ENCODE assay signal across 1 cellular context in genomic region chr1:201170533-201171062, GRCh38.
TF ChIP-seq lines count a peak whose summit lies in the region.

No MANE protein-coding gene starts in this region.

TF ChIP-seq in HEK293, 187 proteins besides CTCF, POLR2A, EP300 and RAD21 (continued from another document and continues in another):
- TF ChIP-seq GFI1B (tag by site-specific recombination; IDR thresholded peaks at IDR 0.05) (0 out of 2 replicates have a peak, but pooled peaks have one; percentile 12), KLF1 (tag by site-specific recombination; IDR thresholded peaks at IDR 0.05) (peak; percentile 79), ZNF426 (tag by site-specific recombination; IDR thresholded peaks at IDR 0.05) (no peak), ZNF701 (tag by site-specific recombination; IDR thresholded peaks at IDR 0.05) (no peak), HIC1 (tag by site-specific recombination; IDR thresholded peaks at IDR 0.05) (peak; percentile 78), ZNF132 (tag by site-specific recombination; IDR thresholded peaks at IDR 0.05; ENCODE audit: borderline replicate concordance) (no peak), ZNF658 (tag by site-specific recombination; IDR thresholded peaks at IDR 0.05) (no peak), TRIM28 (IDR thresholded peaks at IDR 0.05; ENCODE audit: borderline replicate concordance, low read length) (no peak), ZNF843 (tag by site-specific recombination; IDR thresholded peaks at IDR 0.05) (no peak), ZNF768 (tag by site-specific recombination; IDR thresholded peaks at IDR 0.05) (no peak), HOXD13 (CRISPR knock-in tag; IDR thresholded peaks at IDR 0.05; ENCODE audit: borderline replicate concordance) (peak; percentile 70; the same call in 1 of the 2 replicates), ZNF248 (tag by site-specific recombination; IDR thresholded peaks at IDR 0.05) (no peak), ZNF211 (tag by site-specific recombination; IDR thresholded peaks at IDR 0.05; ENCODE audit: low read depth) (no peak), ZNF610 (tag by site-specific recombination; IDR thresholded peaks at IDR 0.05; ENCODE audit: borderline replicate concordance) (no peak), ZNF214 (tag by site-specific recombination; IDR thresholded peaks at IDR 0.05; ENCODE audit: borderline replicate concordance) (no peak), ZNF174 (tag by site-specific recombination; IDR thresholded peaks at IDR 0.05) (no peak), ZNF544 (tag by site-specific recombination; IDR thresholded peaks at IDR 0.05) (no peak), ZNF280C (tag by site-specific recombination; IDR thresholded peaks at IDR 0.05) (no peak), MZF1 (tag by site-specific recombination; IDR thresholded peaks at IDR 0.05; ENCODE audit: borderline replicate concordance) (peak; percentile 75; the same call in 1 of the 2 replicates), OSR2 (tag by site-specific recombination; IDR thresholded peaks at IDR 0.05) (no peak), ZNF501 (tag by site-specific recombination; IDR thresholded peaks at IDR 0.05) (no peak), GLI4 (tag by site-specific recombination; IDR thresholded peaks at IDR 0.05) (no peak), ZNF19 (tag by site-specific recombination; IDR thresholded peaks at IDR 0.05; ENCODE audit: low read depth) (no peak), PRDM1 (tag by site-specific recombination; IDR thresholded peaks at IDR 0.05) (peak; percentile 67; the same call in 1 of the 2 replicates), ZNF404 (tag by site-specific recombination; IDR thresholded peaks at IDR 0.05) (no peak), INSM2 (tag by site-specific recombination; IDR thresholded peaks at IDR 0.05) (no peak), BCL6B (tag by site-specific recombination; IDR thresholded peaks at IDR 0.05) (no peak), ZNF776 (tag by site-specific recombination; IDR thresholded peaks at IDR 0.05; ENCODE audit: borderline replicate concordance) (no peak), SCRT2 (tag by site-specific recombination; IDR thresholded peaks at IDR 0.05) (peak; percentile 34; the same call in 1 of the 2 replicates), SCRT1 (tag by site-specific recombination; IDR thresholded peaks at IDR 0.05; ENCODE audit: borderline replicate concordance) (no peak), EGR2 (tag by site-specific recombination; IDR thresholded peaks at IDR 0.05; ENCODE audit: low read depth) (no peak), ZNF791 (tag by site-specific recombination; IDR thresholded peaks at IDR 0.05) (no peak), ZNF645 (tag by site-specific recombination; IDR thresholded peaks at IDR 0.05) (no peak), ZNF785 (tag by site-specific recombination; IDR thresholded peaks at IDR 0.05) (no peak), BCL11B (tag by site-specific recombination; IDR thresholded peaks at IDR 0.05; ENCODE audit: low read depth) (no peak), KLF9 (tag by site-specific recombination; IDR thresholded peaks at IDR 0.05; ENCODE audit: low read depth) (no peak; the same call in 1 of the 2 replicates), ZNF560 (tag by site-specific recombination; IDR thresholded peaks at IDR 0.05; ENCODE audit: borderline replicate concordance) (no peak), SP7 (tag by site-specific recombination; IDR thresholded peaks at IDR 0.05) (peak; percentile 83), ZNF433 (tag by site-specific recombination; IDR thresholded peaks at IDR 0.05; ENCODE audit: low read depth) (no peak), ZNF549 (tag by site-specific recombination; IDR thresholded peaks at IDR 0.05) (no peak), ZFP37 (tag by site-specific recombination; IDR thresholded peaks at IDR 0.05) (no peak), ZBTB11 (tag by site-specific recombination; conservative IDR thresholded peaks at IDR 0.05; ENCODE audit: low read depth) (no peak), ZBTB21 (tag by site-specific recombination; IDR thresholded peaks at IDR 0.05) (0 out of 2 replicates have a peak, but pooled peaks have one; percentile 30), IKZF3 (tag by site-specific recombination; IDR thresholded peaks at IDR 0.05) (no peak; the same call in 1 of the 2 replicates)
- TF ChIP-seq, protein P1, sequence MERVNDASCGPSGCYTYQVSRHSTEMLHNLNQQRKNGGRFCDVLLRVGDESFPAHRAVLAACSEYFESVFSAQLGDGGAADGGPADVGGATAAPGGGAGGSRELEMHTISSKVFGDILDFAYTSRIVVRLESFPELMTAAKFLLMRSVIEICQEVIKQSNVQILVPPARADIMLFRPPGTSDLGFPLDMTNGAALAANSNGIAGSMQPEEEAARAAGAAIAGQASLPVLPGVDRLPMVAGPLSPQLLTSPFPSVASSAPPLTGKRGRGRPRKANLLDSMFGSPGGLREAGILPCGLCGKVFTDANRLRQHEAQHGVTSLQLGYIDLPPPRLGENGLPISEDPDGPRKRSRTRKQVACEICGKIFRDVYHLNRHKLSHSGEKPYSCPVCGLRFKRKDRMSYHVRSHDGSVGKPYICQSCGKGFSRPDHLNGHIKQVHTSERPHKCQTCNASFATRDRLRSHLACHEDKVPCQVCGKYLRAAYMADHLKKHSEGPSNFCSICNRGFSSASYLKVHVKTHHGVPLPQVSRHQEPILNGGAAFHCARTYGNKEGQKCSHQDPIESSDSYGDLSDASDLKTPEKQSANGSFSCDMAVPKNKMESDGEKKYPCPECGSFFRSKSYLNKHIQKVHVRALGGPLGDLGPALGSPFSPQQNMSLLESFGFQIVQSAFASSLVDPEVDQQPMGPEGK (tag by site-specific recombination; IDR thresholded peaks at IDR 0.05), result peak; percentile 5; the same call in 1 of the 2 replicates
- TF ChIP-seq, protein P2, sequence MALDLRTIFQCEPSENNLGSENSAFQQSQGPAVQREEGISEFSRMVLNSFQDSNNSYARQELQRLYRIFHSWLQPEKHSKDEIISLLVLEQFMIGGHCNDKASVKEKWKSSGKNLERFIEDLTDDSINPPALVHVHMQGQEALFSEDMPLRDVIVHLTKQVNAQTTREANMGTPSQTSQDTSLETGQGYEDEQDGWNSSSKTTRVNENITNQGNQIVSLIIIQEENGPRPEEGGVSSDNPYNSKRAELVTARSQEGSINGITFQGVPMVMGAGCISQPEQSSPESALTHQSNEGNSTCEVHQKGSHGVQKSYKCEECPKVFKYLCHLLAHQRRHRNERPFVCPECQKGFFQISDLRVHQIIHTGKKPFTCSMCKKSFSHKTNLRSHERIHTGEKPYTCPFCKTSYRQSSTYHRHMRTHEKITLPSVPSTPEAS (tag by site-specific recombination; IDR thresholded peaks at IDR 0.05), result no peak
- TF ChIP-seq, protein P3, sequence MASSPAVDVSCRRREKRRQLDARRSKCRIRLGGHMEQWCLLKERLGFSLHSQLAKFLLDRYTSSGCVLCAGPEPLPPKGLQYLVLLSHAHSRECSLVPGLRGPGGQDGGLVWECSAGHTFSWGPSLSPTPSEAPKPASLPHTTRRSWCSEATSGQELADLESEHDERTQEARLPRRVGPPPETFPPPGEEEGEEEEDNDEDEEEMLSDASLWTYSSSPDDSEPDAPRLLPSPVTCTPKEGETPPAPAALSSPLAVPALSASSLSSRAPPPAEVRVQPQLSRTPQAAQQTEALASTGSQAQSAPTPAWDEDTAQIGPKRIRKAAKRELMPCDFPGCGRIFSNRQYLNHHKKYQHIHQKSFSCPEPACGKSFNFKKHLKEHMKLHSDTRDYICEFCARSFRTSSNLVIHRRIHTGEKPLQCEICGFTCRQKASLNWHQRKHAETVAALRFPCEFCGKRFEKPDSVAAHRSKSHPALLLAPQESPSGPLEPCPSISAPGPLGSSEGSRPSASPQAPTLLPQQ (tag by site-specific recombination; IDR thresholded peaks at IDR 0.05), result no peak
- TF ChIP-seq, protein P4, sequence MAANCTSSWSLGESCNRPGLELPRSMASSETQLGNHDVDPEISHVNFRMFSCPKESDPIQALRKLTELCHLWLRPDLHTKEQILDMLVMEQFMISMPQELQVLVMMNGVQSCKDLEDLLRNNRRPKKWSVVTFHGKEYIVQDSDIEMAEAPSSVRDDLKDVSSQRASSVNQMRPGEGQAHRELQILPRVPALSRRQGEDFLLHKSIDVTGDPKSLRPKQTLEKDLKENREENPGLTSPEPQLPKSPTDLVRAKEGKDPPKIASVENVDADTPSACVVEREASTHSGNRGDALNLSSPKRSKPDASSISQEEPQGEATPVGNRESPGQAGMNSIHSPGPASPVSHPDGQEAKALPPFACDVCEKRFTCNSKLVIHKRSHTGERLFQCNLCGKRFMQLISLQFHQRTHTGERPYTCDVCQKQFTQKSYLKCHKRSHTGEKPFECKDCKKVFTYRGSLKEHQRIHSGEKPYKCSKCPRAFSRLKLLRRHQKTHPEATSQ (tag by site-specific recombination; IDR thresholded peaks at IDR 0.05), result no peak
